ENCODE assay signal across 8 cellular contexts in the genomic region with DNA sequence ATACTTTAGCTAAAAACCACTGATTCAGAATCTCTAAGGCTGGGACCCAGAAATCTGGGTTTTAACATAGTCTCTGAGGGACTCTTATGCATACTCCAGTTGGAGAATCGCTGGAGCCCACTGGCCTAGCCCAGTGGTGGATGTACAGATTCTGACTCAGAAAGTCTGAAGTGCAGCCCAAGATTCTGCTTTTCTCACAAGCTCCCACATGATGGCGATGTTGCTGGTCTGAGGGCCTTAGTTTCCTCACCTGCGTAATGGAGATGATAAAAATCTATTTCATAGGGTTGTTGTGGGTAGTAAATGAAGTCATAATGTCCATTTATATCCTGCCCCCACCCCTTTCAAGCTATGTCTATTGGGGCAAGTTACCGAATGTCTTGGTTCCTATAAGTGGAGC. TPM values are rescaled to one million over a fixed set of nuclear protein-coding genes. Genes with fewer than 3 reads are reported as not detected.
A peak's percentile ranks its signal among the peaks of the same experiment; 100 is the strongest.
DNase-seq lines count a peak whose midpoint lies in the region; ATAC-seq and TF ChIP-seq lines count a peak whose summit lies in the region.

No MANE protein-coding gene starts in this region.

- intact Hi-C loops in CD4-positive, alpha-beta T cell (cut with DNase I, micrococcal nuclease) = loop anchor here (1.0 to 5.0 kb wide), 3 partner anchors 41 to 367 kb away; no protein-coding TSS in a partner anchor
- intact Hi-C loops in ascending aorta (cut with DNase I) = no loop called here

- no peak overlapping the region for H3K4me3 Mint-ChIP-seq in CD4-positive, alpha-beta T cell
- H3K4me3 Mint-ChIP-seq in chondrocyte (ENCODE audit: unreplicated experiment) = no peak overlapping the region

- no peak overlapping the region for H3K4me2 ChIP-seq in osteoblast (ENCODE audit: insufficient read depth, low read length)

- no peaks in the 10 kb centered on the region for H3K4me1 ChIP-seq in osteoblast (ENCODE audit: insufficient read depth, low read length)
- H3K4me1 ChIP-seq in ascending aorta = no peaks in the 10 kb centered on the region

- H3K27me3 Mint-ChIP-seq in CD4-positive, alpha-beta T cell = peaks cover 12% of the 10 kb centered on the region
- no peaks in the 10 kb centered on the region for H3K27me3 Mint-ChIP-seq in chondrocyte (ENCODE audit: low read depth)

- H3K4me3 ChIP-seq in osteoblast (ENCODE audit: insufficient read depth, low read length) (no peak overlapping the region), ascending aorta (no peak overlapping the region)

- H3K9me3 ChIP-seq in CD4-positive, alpha-beta T cell (ENCODE audit: control insufficient read depth, low read length) = no peaks in the 10 kb centered on the region
- H3K9me3 ChIP-seq in osteoblast (ENCODE audit: low read depth, low read length) (no peaks in the 10 kb centered on the region), ascending aorta (no peaks in the 10 kb centered on the region)

- CTCF ChIA-PET in CD4-positive, alpha-beta T cell (lab: Charles Lee) = interaction anchor here (1.1 to 1.6 kb wide), 5 partner anchors 9 to 46 kb away, joined by 4 to 20 read pairs (median 6); no protein-coding TSS in a partner anchor

- ATAC-seq in CD4-positive, alpha-beta T cell (ENCODE audit: poor library complexity) = peak; percentile 70
- peak; percentile 75 for ATAC-seq in GM18868 (IDR thresholded peaks at IDR 0.05; ENCODE audit: unreplicated experiment)
- no peak for ATAC-seq in HG03280 (IDR thresholded peaks at IDR 0.05; ENCODE audit: unreplicated experiment)
- no peak for ATAC-seq in GM21526 (IDR thresholded peaks at IDR 0.05; ENCODE audit: low FRiP score, unreplicated experiment)

- H3K27ac Mint-ChIP-seq in CD4-positive, alpha-beta T cell = no peak overlapping the region
- H3K27ac Mint-ChIP-seq in chondrocyte (ENCODE audit: unreplicated experiment) = no peak overlapping the region

- H3K36me3 ChIP-seq in osteoblast (ENCODE audit: insufficient read depth, low read length) (no peaks in the 10 kb centered on the region), ascending aorta (no peaks in the 10 kb centered on the region)

- no peak overlapping the region for H2AFZ ChIP-seq in osteoblast (ENCODE audit: low read length)

- H3K4me1 Mint-ChIP-seq in CD4-positive, alpha-beta T cell (ENCODE audit: low read depth) = no peaks in the 10 kb centered on the region
- no peaks in the 10 kb centered on the region for H3K4me1 Mint-ChIP-seq in chondrocyte (ENCODE audit: low read depth)

- peak; percentile 46 for TF ChIP-seq CTCF in CD4-positive, alpha-beta T cell (IDR thresholded peaks at IDR 0.05)
- peak; percentile 83 for TF ChIP-seq CTCF in chondrocyte (IDR thresholded peaks at IDR 0.05)
- peak; percentile 83 for TF ChIP-seq CTCF in osteoblast (IDR thresholded peaks at IDR 0.05; ENCODE audit: extremely low read depth, low read depth, low read length)
- peak in 1 of 3 experiments; percentile 45 for TF ChIP-seq CTCF in ascending aorta (IDR thresholded peaks at IDR 0.05)

- H3K27me3 ChIP-seq in CD4-positive, alpha-beta T cell (ENCODE audit: control insufficient read depth, insufficient read depth, low read length) = peaks cover 7% of the 10 kb centered on the region
- H3K27me3 ChIP-seq in osteoblast (ENCODE audit: insufficient read depth, low read length) = peaks cover 3% of the 10 kb centered on the region
- H3K27me3 ChIP-seq in ascending aorta = no peaks in the 10 kb centered on the region

- H3K36me3 Mint-ChIP-seq in CD4-positive, alpha-beta T cell (ENCODE audit: low read depth) = no peaks in the 10 kb centered on the region
- H3K36me3 Mint-ChIP-seq in chondrocyte (ENCODE audit: low read depth) = no peaks in the 10 kb centered on the region

- POLR2A ChIA-PET in CD4-positive, alpha-beta T cell (lab: Charles Lee) = interaction anchor here (1.0 kb wide), 1 partner anchor 9 kb away, joined by 3 read pairs; no protein-coding TSS in a partner anchor

- H3K79me2 ChIP-seq in osteoblast (ENCODE audit: insufficient read depth, low read length) = no peaks in the 10 kb centered on the region

- no peak overlapping the region for H3K27ac ChIP-seq in CD4-positive, alpha-beta T cell (ENCODE audit: low read depth, low read length)
- no peak overlapping the region for H3K27ac ChIP-seq in osteoblast (ENCODE audit: low read depth, low read length)
- H3K27ac ChIP-seq in ascending aorta = no peak overlapping the region

- peak in 4 of 10 experiments; percentile 21 to 38 (median 28) for DNase-seq in CD4-positive, alpha-beta T cell
- DNase-seq in RPMI8226 = peak; percentile 22
- DNase-seq in chondrocyte (ENCODE audit: low spot score) = no peak
- DNase-seq in osteoblast (ENCODE audit: insufficient read length, low spot score, missing footprints) = no peak
- no peak for DNase-seq in ascending aorta (ENCODE audit: low spot score in 2 of 2)

- H4K20me1 ChIP-seq in osteoblast (ENCODE audit: insufficient read depth, low read length) = no peaks in the 10 kb centered on the region

- H3K9me3 Mint-ChIP-seq in CD4-positive, alpha-beta T cell = no peaks in the 10 kb centered on the region
- no peaks in the 10 kb centered on the region for H3K9me3 Mint-ChIP-seq in chondrocyte (ENCODE audit: low read depth)

RNA-seq across cellular contexts. Expression of a gene that starts 7.7 kb away (rescaled TPM):
- total RNA-seq in CD4-positive, alpha-beta T cell = 10 to 100 TPM in 1 of 2 experiments, 1 to 10 TPM in 1; 9.1 to 11.3 TPM
- total RNA-seq in chondrocyte (8.9 to 13.5 TPM (median 11.8 TPM) in 3 replicates), osteoblast (3.2 and 3.6 TPM in 2 replicates), ascending aorta (0.96 TPM)

RNA-seq across cellular contexts. Expression of a gene that starts 19.9 kb away (rescaled TPM):
- not detected for total RNA-seq in CD4-positive, alpha-beta T cell
- not detected in 3 replicates for total RNA-seq in chondrocyte
- not detected in 2 replicates for total RNA-seq in osteoblast
- total RNA-seq in ascending aorta = not detected

Comparison
In these comparisons a context has a peak if more than half of its experiments do, and no peak if none do; other contexts are left out.
1. ATAC-seq: peak in CD4-positive, alpha-beta T cell (single experiment) and GM18868 (single experiment); none in HG03280 (single experiment) and GM21526 (single experiment).